ENCODE assay signal across 14 cellular contexts in the genomic region with DNA sequence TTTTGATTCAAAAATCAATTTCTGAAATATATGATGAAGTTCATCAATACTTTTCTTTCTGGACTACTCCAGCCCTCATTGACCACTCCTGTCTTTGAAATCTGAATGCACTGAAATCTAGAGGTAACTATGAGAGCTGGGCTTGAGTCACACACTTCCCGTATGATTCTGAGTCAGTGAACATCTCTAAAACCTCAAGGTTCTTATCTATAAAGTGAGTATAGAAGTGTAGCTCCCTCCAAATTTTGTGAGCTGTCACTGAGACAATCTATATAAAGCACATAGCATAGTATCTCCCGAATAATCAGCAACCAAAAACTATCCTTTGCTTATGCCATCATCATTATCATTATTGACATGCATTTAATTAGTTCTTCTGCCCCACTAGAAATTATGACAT.
A peak's percentile ranks its signal among the peaks of the same experiment; 100 is the strongest.
DNase-seq lines count a peak whose midpoint lies in the region; ATAC-seq, FAIRE-seq and TF ChIP-seq lines count a peak whose summit lies in the region.
"Had no signal": no experiment of that assay in that cellular context is flagged by ENCODE, and none has a peak within 500 bp of the region (broad histone marks: within the 10 kb centered on the region; RNA-seq: fewer than 3 reads in every experiment).

No MANE protein-coding gene starts in this region.

- H3K9ac ChIP-seq in astrocyte (ENCODE audit: low read length), result no peak overlapping the region

- H3K4me2 ChIP-seq in astrocyte (ENCODE audit: low read length), result no peak overlapping the region

- H3K36me3 ChIP-seq in astrocyte (ENCODE audit: insufficient read depth, low read length), result no peaks in the 10 kb centered on the region
- H3K36me3 ChIP-seq in mucosa of descending colon (ENCODE audit: low read depth), result no peaks in the 10 kb centered on the region

- peaks cover 3% of the 10 kb centered on the region for H3K27me3 ChIP-seq in astrocyte (ENCODE audit: insufficient read depth, low read length)

- FAIRE-seq in astrocyte (lab: Jason Lieb, UNC), result no peak
- FAIRE-seq: islet of Langerhans had no signal

- H3K4me1 Mint-ChIP-seq in astrocyte (ENCODE audit: low read depth, unreplicated experiment), result peaks cover 5% of the 10 kb centered on the region
- H3K4me1 Mint-ChIP-seq: natural killer cell had no signal

- H3K9me3 Mint-ChIP-seq in astrocyte (ENCODE audit: unreplicated experiment), result peaks cover 3% of the 10 kb centered on the region
- H3K9me3 Mint-ChIP-seq: natural killer cell had no signal

- DNase-seq in GM03348 (ENCODE audit: low spot score) (peak; percentile 18), astrocyte (ENCODE audit: low read depth) (peak; percentile 76), mucosa of descending colon (no peak), Right ventricle myocardium inferior (ENCODE audit: missing footprints) (no peak), NCI-H446 (lab: John Stamatoyannopoulos, UW) (no peak)
- DNase-seq: activated effector memory CD4-positive, alpha-beta T cell treated with Interleukin-2 at 50 U/mL for 16 hours; GF-D8; natural killer cell; NCI-H345 had no signal

- H3K9me3 ChIP-seq in astrocyte (ENCODE audit: insufficient read depth, low read depth, low read length) (no peaks in the 10 kb centered on the region), mucosa of descending colon (no peaks in the 10 kb centered on the region)

- no peaks in the 10 kb centered on the region for H3K27me3 Mint-ChIP-seq in astrocyte (ENCODE audit: low read depth, unreplicated experiment)

- no peak overlapping the region for H3K4me3 ChIP-seq in astrocyte (ENCODE audit: insufficient read depth, low read depth, low read length)
- no peak overlapping the region for H3K4me3 ChIP-seq in mucosa of descending colon

- TF ChIP-seq CTCF in astrocyte (IDR thresholded peaks at IDR 0.05; ENCODE audit: insufficient read depth, low read depth, low read length) (no peak), mucosa of descending colon (IDR thresholded peaks at IDR 0.05) (no peak)

- H3K27ac ChIP-seq in astrocyte (ENCODE audit: low read depth, low read length), result no peak overlapping the region
- H3K27ac ChIP-seq: RWPE1 had no signal

- H3K79me2 ChIP-seq in astrocyte (ENCODE audit: insufficient read depth, low read length), result no peaks in the 10 kb centered on the region

- peak; percentile 58 for ATAC-seq in GM19035 (IDR thresholded peaks at IDR 0.05; ENCODE audit: unreplicated experiment)
- peak; percentile 42 for ATAC-seq in HG03378 (IDR thresholded peaks at IDR 0.05; ENCODE audit: unreplicated experiment)
- ATAC-seq in HG03159 (IDR thresholded peaks at IDR 0.05; ENCODE audit: unreplicated experiment), result no peak
- no peak for ATAC-seq in mucosa of descending colon
- no peak for ATAC-seq in Right ventricle myocardium inferior
- ATAC-seq: natural killer cell had no signal

- no peaks in the 10 kb centered on the region for H3K36me3 Mint-ChIP-seq in astrocyte (ENCODE audit: low read depth, unreplicated experiment)
- H3K36me3 Mint-ChIP-seq: natural killer cell had no signal

- no peak overlapping the region for H3K27ac Mint-ChIP-seq in astrocyte (ENCODE audit: unreplicated experiment)
- H3K27ac Mint-ChIP-seq: natural killer cell had no signal

- intact Hi-C loops in mucosa of descending colon (cut with DNase I, micrococcal nuclease) (loop anchor here in 1 of 2 donors (10.0 kb wide), 1 partner anchor 390 kb away; no protein-coding TSS in a partner anchor), Right ventricle myocardium inferior (cut with DNase I) (loop anchor here (10.0 kb wide), 1 partner anchor 390 kb away; no protein-coding TSS in a partner anchor)

- no peak overlapping the region for H3K4me3 Mint-ChIP-seq in astrocyte (ENCODE audit: unreplicated experiment)
- H3K4me3 Mint-ChIP-seq: natural killer cell had no signal

- H2AFZ ChIP-seq in astrocyte (ENCODE audit: low read depth, low read length), result no peak overlapping the region

- no peaks in the 10 kb centered on the region for H4K20me1 ChIP-seq in astrocyte (ENCODE audit: insufficient read depth, low read length)

- no peaks in the 10 kb centered on the region for H3K4me1 ChIP-seq in astrocyte (ENCODE audit: insufficient read depth, low read length)
- peaks cover 8% of the 10 kb centered on the region for H3K4me1 ChIP-seq in mucosa of descending colon (ENCODE audit: low read depth)

Comparison
In these comparisons a context has a peak if more than half of its experiments do, and no peak if none do; other contexts are left out.
1. DNase-seq: peak in GM03348 (single experiment) and astrocyte (single experiment); none in mucosa of descending colon (0 of 3), Right ventricle myocardium inferior (single experiment) and NCI-H446 (0 of 2).
2. ATAC-seq: peak in GM19035 (single experiment) and HG03378 (single experiment); none in HG03159 (single experiment), mucosa of descending colon (single experiment) and Right ventricle myocardium inferior (single experiment).